In the genomic region with DNA sequence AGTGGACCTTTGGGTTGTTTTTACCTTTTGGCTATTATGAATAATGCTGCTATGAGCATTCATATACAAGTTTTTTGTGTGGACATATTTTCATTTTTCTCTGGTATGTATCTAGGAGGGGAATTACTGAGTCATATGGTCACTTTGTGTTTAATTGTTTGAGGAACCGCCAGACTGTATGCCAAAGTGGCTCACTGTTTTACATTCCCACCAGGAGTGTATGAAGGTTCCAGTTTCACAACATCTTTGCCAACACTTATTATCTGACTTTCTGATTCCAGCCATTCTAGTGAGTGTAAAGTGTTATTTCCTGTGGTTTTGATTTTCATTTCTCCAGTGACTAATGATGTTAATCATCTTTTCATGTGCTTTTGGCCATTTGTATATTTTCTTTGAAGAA, we compare ENCODE assay signal across 1 cellular context.
TF ChIP-seq lines count a peak whose summit lies in the region.

No MANE protein-coding gene starts in this region.

TF ChIP-seq in GM12878, 131 proteins besides CTCF, POLR2A, EP300 and RAD21 (continues in another document):
- TF ChIP-seq, protein P1, sequence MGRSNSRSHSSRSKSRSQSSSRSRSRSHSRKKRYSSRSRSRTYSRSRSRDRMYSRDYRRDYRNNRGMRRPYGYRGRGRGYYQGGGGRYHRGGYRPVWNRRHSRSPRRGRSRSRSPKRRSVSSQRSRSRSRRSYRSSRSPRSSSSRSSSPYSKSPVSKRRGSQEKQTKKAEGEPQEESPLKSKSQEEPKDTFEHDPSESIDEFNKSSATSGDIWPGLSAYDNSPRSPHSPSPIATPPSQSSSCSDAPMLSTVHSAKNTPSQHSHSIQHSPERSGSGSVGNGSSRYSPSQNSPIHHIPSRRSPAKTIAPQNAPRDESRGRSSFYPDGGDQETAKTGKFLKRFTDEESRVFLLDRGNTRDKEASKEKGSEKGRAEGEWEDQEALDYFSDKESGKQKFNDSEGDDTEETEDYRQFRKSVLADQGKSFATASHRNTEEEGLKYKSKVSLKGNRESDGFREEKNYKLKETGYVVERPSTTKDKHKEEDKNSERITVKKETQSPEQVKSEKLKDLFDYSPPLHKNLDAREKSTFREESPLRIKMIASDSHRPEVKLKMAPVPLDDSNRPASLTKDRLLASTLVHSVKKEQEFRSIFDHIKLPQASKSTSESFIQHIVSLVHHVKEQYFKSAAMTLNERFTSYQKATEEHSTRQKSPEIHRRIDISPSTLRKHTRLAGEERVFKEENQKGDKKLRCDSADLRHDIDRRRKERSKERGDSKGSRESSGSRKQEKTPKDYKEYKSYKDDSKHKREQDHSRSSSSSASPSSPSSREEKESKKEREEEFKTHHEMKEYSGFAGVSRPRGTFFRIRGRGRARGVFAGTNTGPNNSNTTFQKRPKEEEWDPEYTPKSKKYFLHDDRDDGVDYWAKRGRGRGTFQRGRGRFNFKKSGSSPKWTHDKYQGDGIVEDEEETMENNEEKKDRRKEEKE (IDR thresholded peaks at IDR 0.05) = no peak
- TF ChIP-seq, protein P2, sequence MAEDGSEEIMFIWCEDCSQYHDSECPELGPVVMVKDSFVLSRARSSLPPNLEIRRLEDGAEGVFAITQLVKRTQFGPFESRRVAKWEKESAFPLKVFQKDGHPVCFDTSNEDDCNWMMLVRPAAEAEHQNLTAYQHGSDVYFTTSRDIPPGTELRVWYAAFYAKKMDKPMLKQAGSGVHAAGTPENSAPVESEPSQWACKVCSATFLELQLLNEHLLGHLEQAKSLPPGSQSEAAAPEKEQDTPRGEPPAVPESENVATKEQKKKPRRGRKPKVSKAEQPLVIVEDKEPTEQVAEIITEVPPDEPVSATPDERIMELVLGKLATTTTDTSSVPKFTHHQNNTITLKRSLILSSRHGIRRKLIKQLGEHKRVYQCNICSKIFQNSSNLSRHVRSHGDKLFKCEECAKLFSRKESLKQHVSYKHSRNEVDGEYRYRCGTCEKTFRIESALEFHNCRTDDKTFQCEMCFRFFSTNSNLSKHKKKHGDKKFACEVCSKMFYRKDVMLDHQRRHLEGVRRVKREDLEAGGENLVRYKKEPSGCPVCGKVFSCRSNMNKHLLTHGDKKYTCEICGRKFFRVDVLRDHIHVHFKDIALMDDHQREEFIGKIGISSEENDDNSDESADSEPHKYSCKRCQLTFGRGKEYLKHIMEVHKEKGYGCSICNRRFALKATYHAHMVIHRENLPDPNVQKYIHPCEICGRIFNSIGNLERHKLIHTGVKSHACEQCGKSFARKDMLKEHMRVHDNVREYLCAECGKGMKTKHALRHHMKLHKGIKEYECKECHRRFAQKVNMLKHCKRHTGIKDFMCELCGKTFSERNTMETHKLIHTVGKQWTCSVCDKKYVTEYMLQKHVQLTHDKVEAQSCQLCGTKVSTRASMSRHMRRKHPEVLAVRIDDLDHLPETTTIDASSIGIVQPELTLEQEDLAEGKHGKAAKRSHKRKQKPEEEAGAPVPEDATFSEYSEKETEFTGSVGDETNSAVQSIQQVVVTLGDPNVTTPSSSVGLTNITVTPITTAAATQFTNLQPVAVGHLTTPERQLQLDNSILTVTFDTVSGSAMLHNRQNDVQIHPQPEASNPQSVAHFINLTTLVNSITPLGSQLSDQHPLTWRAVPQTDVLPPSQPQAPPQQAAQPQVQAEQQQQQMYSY (CRISPR knock-in tag; IDR thresholded peaks at IDR 0.05) = no peak
- TF ChIP-seq DPF2 (IDR thresholded peaks at IDR 0.05) = 0 out of 2 replicates have a peak, but pooled peaks have one; percentile 25
- TF ChIP-seq YBX1 (IDR thresholded peaks at IDR 0.05) = no peak
- no peak for TF ChIP-seq RAD51 (IDR thresholded peaks at IDR 0.05)
- TF ChIP-seq ZNF217 (IDR thresholded peaks at IDR 0.05) = 0 out of 2 replicates have a peak, but pooled peaks have one; percentile 21
- TF ChIP-seq FOS (IDR thresholded peaks at IDR 0.05; ENCODE audit: borderline replicate concordance, extremely low read depth, insufficient read length) = no peak
- peak; percentile 19; the same call in 1 of the 2 replicates for TF ChIP-seq RUNX3 (IDR thresholded peaks at IDR 0.05; ENCODE audit: low read length)
- no peak for TF ChIP-seq ATF7 (IDR thresholded peaks at IDR 0.05; ENCODE audit: low read depth)
- TF ChIP-seq PAX8 (IDR thresholded peaks at IDR 0.05) = no peak
- TF ChIP-seq MTA2 (IDR thresholded peaks at IDR 0.05; ENCODE audit: low read depth) = peak; percentile 79
- no peak for TF ChIP-seq MYB (IDR thresholded peaks at IDR 0.05; ENCODE audit: borderline replicate concordance, low read depth, low read length)
- TF ChIP-seq, protein P3, sequence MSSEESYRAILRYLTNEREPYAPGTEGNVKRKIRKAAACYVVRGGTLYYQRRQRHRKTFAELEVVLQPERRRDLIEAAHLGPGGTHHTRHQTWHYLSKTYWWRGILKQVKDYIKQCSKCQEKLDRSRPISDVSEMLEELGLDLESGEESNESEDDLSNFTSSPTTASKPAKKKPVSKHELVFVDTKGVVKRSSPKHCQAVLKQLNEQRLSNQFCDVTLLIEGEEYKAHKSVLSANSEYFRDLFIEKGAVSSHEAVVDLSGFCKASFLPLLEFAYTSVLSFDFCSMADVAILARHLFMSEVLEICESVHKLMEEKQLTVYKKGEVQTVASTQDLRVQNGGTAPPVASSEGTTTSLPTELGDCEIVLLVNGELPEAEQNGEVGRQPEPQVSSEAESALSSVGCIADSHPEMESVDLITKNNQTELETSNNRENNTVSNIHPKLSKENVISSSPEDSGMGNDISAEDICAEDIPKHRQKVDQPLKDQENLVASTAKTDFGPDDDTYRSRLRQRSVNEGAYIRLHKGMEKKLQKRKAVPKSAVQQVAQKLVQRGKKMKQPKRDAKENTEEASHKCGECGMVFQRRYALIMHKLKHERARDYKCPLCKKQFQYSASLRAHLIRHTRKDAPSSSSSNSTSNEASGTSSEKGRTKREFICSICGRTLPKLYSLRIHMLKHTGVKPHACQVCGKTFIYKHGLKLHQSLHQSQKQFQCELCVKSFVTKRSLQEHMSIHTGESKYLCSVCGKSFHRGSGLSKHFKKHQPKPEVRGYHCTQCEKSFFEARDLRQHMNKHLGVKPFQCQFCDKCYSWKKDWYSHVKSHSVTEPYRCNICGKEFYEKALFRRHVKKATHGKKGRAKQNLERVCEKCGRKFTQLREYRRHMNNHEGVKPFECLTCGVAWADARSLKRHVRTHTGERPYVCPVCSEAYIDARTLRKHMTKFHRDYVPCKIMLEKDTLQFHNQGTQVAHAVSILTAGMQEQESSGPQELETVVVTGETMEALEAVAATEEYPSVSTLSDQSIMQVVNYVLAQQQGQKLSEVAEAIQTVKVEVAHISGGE (CRISPR knock-in tag; IDR thresholded peaks at IDR 0.05) = no peak
- TF ChIP-seq, protein P4, sequence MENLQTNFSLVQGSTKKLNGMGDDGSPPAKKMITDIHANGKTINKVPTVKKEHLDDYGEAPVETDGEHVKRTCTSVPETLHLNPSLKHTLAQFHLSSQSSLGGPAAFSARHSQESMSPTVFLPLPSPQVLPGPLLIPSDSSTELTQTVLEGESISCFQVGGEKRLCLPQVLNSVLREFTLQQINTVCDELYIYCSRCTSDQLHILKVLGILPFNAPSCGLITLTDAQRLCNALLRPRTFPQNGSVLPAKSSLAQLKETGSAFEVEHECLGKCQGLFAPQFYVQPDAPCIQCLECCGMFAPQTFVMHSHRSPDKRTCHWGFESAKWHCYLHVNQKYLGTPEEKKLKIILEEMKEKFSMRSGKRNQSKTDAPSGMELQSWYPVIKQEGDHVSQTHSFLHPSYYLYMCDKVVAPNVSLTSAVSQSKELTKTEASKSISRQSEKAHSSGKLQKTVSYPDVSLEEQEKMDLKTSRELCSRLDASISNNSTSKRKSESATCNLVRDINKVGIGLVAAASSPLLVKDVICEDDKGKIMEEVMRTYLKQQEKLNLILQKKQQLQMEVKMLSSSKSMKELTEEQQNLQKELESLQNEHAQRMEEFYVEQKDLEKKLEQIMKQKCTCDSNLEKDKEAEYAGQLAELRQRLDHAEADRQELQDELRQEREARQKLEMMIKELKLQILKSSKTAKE (IDR thresholded peaks at IDR 0.05; ENCODE audit: low read depth, poor library complexity, severe bottlenecking) = peak; percentile 33
- TF ChIP-seq, protein P5, sequence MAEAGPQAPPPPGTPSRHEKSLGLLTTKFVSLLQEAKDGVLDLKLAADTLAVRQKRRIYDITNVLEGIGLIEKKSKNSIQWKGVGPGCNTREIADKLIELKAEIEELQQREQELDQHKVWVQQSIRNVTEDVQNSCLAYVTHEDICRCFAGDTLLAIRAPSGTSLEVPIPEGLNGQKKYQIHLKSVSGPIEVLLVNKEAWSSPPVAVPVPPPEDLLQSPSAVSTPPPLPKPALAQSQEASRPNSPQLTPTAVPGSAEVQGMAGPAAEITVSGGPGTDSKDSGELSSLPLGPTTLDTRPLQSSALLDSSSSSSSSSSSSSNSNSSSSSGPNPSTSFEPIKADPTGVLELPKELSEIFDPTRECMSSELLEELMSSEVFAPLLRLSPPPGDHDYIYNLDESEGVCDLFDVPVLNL (IDR thresholded peaks at IDR 0.05; ENCODE audit: low read depth, low read length) = no peak
- no peak for TF ChIP-seq WRNIP1 (IDR thresholded peaks at IDR 0.05; ENCODE audit: borderline replicate concordance, low read depth, low read length)
- TF ChIP-seq YY1 (IDR thresholded peaks at IDR 0.05; ENCODE audit: low read depth, low read length) = no peak
- TF ChIP-seq, protein P6, sequence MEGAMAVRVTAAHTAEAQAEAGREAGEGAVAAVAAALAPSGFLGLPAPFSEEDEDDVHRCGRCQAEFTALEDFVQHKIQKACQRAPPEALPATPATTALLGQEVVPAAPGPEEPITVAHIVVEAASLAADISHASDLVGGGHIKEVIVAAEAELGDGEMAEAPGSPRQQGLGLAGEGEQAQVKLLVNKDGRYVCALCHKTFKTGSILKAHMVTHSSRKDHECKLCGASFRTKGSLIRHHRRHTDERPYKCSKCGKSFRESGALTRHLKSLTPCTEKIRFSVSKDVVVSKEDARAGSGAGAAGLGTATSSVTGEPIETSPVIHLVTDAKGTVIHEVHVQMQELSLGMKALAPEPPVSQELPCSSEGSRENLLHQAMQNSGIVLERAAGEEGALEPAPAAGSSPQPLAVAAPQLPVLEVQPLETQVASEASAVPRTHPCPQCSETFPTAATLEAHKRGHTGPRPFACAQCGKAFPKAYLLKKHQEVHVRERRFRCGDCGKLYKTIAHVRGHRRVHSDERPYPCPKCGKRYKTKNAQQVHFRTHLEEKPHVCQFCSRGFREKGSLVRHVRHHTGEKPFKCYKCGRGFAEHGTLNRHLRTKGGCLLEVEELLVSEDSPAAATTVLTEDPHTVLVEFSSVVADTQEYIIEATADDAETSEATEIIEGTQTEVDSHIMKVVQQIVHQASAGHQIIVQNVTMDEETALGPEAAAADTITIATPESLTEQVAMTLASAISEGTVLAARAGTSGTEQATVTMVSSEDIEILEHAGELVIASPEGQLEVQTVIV (IDR thresholded peaks at IDR 0.05; ENCODE audit: borderline replicate concordance, partially characterized antibody) = no peak
- TF ChIP-seq IKZF2 (IDR thresholded peaks at IDR 0.05) = peak; percentile 86 to 87
- TF ChIP-seq, protein P7, sequence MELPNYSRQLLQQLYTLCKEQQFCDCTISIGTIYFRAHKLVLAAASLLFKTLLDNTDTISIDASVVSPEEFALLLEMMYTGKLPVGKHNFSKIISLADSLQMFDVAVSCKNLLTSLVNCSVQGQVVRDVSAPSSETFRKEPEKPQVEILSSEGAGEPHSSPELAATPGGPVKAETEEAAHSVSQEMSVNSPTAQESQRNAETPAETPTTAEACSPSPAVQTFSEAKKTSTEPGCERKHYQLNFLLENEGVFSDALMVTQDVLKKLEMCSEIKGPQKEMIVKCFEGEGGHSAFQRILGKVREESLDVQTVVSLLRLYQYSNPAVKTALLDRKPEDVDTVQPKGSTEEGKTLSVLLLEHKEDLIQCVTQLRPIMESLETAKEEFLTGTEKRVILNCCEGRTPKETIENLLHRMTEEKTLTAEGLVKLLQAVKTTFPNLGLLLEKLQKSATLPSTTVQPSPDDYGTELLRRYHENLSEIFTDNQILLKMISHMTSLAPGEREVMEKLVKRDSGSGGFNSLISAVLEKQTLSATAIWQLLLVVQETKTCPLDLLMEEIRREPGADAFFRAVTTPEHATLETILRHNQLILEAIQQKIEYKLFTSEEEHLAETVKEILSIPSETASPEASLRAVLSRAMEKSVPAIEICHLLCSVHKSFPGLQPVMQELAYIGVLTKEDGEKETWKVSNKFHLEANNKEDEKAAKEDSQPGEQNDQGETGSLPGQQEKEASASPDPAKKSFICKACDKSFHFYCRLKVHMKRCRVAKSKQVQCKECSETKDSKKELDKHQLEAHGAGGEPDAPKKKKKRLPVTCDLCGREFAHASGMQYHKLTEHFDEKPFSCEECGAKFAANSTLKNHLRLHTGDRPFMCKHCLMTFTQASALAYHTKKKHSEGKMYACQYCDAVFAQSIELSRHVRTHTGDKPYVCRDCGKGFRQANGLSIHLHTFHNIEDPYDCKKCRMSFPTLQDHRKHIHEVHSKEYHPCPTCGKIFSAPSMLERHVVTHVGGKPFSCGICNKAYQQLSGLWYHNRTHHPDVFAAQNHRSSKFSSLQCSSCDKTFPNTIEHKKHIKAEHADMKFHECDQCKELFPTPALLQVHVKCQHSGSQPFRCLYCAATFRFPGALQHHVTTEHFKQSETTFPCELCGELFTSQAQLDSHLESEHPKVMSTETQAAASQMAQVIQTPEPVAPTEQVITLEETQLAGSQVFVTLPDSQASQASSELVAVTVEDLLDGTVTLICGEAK (IDR thresholded peaks at IDR 0.05; ENCODE audit: borderline replicate concordance) = no peak
- TF ChIP-seq SUZ12 (IDR thresholded peaks at IDR 0.05; ENCODE audit: unreplicated experiment) = no peak
- no peak for TF ChIP-seq CREB1 (IDR thresholded peaks at IDR 0.05; ENCODE audit: low read depth)
- TF ChIP-seq, protein P8, sequence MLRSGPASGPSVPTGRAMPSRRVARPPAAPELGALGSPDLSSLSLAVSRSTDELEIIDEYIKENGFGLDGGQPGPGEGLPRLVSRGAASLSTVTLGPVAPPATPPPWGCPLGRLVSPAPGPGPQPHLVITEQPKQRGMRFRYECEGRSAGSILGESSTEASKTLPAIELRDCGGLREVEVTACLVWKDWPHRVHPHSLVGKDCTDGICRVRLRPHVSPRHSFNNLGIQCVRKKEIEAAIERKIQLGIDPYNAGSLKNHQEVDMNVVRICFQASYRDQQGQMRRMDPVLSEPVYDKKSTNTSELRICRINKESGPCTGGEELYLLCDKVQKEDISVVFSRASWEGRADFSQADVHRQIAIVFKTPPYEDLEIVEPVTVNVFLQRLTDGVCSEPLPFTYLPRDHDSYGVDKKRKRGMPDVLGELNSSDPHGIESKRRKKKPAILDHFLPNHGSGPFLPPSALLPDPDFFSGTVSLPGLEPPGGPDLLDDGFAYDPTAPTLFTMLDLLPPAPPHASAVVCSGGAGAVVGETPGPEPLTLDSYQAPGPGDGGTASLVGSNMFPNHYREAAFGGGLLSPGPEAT (IDR thresholded peaks at IDR 0.05; ENCODE audit: low read depth) = peak; percentile 52; the same call in 1 of the 2 replicates
- TF ChIP-seq, protein P9, sequence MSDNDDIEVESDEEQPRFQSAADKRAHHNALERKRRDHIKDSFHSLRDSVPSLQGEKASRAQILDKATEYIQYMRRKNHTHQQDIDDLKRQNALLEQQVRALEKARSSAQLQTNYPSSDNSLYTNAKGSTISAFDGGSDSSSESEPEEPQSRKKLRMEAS (IDR thresholded peaks at IDR 0.05; ENCODE audit: low read depth, low read length) = no peak
- peak; percentile 28; the same call in 1 of the 2 replicates for TF ChIP-seq BMI1 (IDR thresholded peaks at IDR 0.05; ENCODE audit: borderline replicate concordance)
- TF ChIP-seq CHD1 (IDR thresholded peaks at IDR 0.05; ENCODE audit: low read depth, low read length) = no peak
- no peak for TF ChIP-seq TARDBP (IDR thresholded peaks at IDR 0.05; ENCODE audit: borderline replicate concordance)
- TF ChIP-seq IKZF1 (conservative IDR thresholded peaks at IDR 0.05) = peak; percentile 77
- TF ChIP-seq ZNF622 (IDR thresholded peaks at IDR 0.05) = no peak
- no peak for TF ChIP-seq CBX3 (IDR thresholded peaks at IDR 0.05; ENCODE audit: borderline replicate concordance, low read depth)
- no peak for TF ChIP-seq ZSCAN29 (IDR thresholded peaks at IDR 0.05)
- no peak for TF ChIP-seq CBFB (IDR thresholded peaks at IDR 0.05; ENCODE audit: low read depth)
- no peak for TF ChIP-seq SMAD1 (IDR thresholded peaks at IDR 0.05; ENCODE audit: low read depth, partially characterized antibody)
- no peak for TF ChIP-seq SMC3 (IDR thresholded peaks at IDR 0.05; ENCODE audit: borderline replicate concordance, low read length)
- TF ChIP-seq MEF2B (IDR thresholded peaks at IDR 0.05; ENCODE audit: partially characterized antibody, poor library complexity, severe bottlenecking) = no peak
